Comparison of ENCODE assay signal across 23 cellular contexts in the genomic region with DNA sequence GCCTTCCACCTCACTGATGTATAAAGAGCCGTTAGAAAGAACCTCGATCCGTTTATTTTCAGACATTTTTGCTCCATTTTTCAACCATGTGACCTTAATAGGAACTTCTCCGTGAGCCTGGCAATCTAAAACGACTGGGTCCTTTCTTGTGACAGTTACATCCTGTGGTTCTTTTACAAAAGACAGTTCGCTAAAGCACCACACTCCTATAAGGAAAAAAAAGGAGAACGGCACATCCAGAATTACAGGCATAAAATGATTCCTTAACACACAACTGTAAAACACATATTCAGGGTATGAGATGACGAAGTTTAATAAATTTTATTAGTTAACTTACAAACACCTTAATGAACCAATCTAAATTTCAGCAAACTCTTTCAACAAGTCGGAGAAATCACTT. TPM values are rescaled to one million over a fixed set of nuclear protein-coding genes. Genes with fewer than 3 reads are reported as not detected.
A peak's percentile ranks its signal among the peaks of the same experiment; 100 is the strongest.
DNase-seq lines count a peak whose midpoint lies in the region; ATAC-seq and TF ChIP-seq lines count a peak whose summit lies in the region.
"Had no signal": no experiment of that assay in that cellular context is flagged by ENCODE, and none has a peak within 500 bp of the region (broad histone marks: within the 10 kb centered on the region; RNA-seq: fewer than 3 reads in every experiment).

No MANE protein-coding gene starts in this region.

- H3K4me3 ChIP-seq in HFF-Myc (replicated peaks; ENCODE audit: low read depth, low read length), result peak overlapping the region; percentile 58; the same call in 1 of the 2 replicates
- no peak overlapping the region; a peak in 1 of 4 replicates for H3K4me3 ChIP-seq in Panc1 (ENCODE audit: low read depth in 2 of 2, low read length in 2 of 2)
- peak overlapping the region; percentile 67 for H3K4me3 ChIP-seq in iPS-18a (ENCODE audit: low read length)

- H3K27ac ChIP-seq in Panc1 (ENCODE audit: low read length) (peak overlapping the region; percentile 29; the same call in 1 of the 2 replicates), iPS-18a (ENCODE audit: low read length) (no peak overlapping the region)
- H3K27ac ChIP-seq: left lung had no signal

- POLR2A ChIA-PET in Panc1 (lab: Charles Lee), result no interaction called here

- H3K27ac Mint-ChIP-seq in activated CD8-positive, alpha-beta memory T cell treated with anti-CD3 and anti-CD28 coated beads, Interleukin-2, amount 10 ng/mL, durations not matched to agents 7 days and 5 days, result no peak overlapping the region
- H3K27ac Mint-ChIP-seq: activated B cell treated with CpG ODN at 0.5 μM for 24 hours; activated naive CD8-positive, alpha-beta T cell treated with anti-CD3 and anti-CD28 coated beads, Interleukin-2, amount 10 ng/mL, durations not matched to agents 7 days and 5 days; immature natural killer cell had no signal

- peaks cover 46% of the 10 kb centered on the region for H3K27me3 Mint-ChIP-seq in activated CD8-positive, alpha-beta memory T cell treated with anti-CD3 and anti-CD28 coated beads, Interleukin-2, amount 10 ng/mL, durations not matched to agents 7 days and 5 days

- no peaks in the 10 kb centered on the region for H3K36me3 Mint-ChIP-seq in activated CD8-positive, alpha-beta memory T cell treated with anti-CD3 and anti-CD28 coated beads, Interleukin-2, amount 10 ng/mL, durations not matched to agents 7 days and 5 days
- H3K36me3 Mint-ChIP-seq: activated naive CD8-positive, alpha-beta T cell treated with anti-CD3 and anti-CD28 coated beads, Interleukin-2, amount 10 ng/mL, durations not matched to agents 7 days and 5 days; immature natural killer cell had no signal

- in situ Hi-C loops in Panc1 (cut with HindIII; ENCODE audit: low pct_unique_long_range_greater_than_20kb, low sequenced_read_pairs), result no loop called here

- H3K9ac ChIP-seq in iPS-18a (ENCODE audit: low read length), result no peak overlapping the region

- H3K27me3 ChIP-seq in Panc1 (ENCODE audit: control insufficient read depth, insufficient read depth, low read length) (no peaks in the 10 kb centered on the region), iPS-18a (ENCODE audit: control insufficient read depth, insufficient read depth, low read length) (peaks cover 96% of the 10 kb centered on the region)

- no peak overlapping the region for H3K4me3 Mint-ChIP-seq in activated CD8-positive, alpha-beta memory T cell treated with anti-CD3 and anti-CD28 coated beads, Interleukin-2, amount 10 ng/mL, durations not matched to agents 7 days and 5 days
- H3K4me3 Mint-ChIP-seq: activated B cell treated with CpG ODN at 0.5 μM for 24 hours; activated naive CD8-positive, alpha-beta T cell treated with anti-CD3 and anti-CD28 coated beads, Interleukin-2, amount 10 ng/mL, durations not matched to agents 7 days and 5 days; immature natural killer cell; nephron progenitor cell had no signal

- DNase-seq in HFF-Myc (ENCODE audit: extremely low read depth, low read depth), result no peak
- DNase-seq in Panc1 (ENCODE audit: low read depth, low spot score), result no peak
- peak; percentile 20 for DNase-seq in retina
- no peak for DNase-seq in NAMALWA (ENCODE audit: low spot score)
- DNase-seq in activated CD8-positive, alpha-beta memory T cell treated with anti-CD3 and anti-CD28 coated beads, Interleukin-2, amount 10 ng/mL, durations not matched to agents 7 days and 5 days, result no peak
- DNase-seq in dedifferentiated amniotic fluid mesenchymal stem cell (ENCODE audit: extremely low spot score), result no peak
- DNase-seq: activated B cell treated with CpG ODN at 0.5 μM for 24 hours; activated CD4-positive, alpha-beta T cell treated with anti-CD3 and anti-CD28 coated beads, Interleukin-2, amount 50 U/mL, for 48 hours; activated effector memory CD4-positive, alpha-beta T cell treated with Interleukin-2 at 50 U/mL for 16 hours; activated naive CD8-positive, alpha-beta T cell treated with anti-CD3 and anti-CD28 coated beads, Interleukin-2, amount 10 ng/mL, durations not matched to agents 7 days and 5 days; C1 segment of cervical spinal cord; Caco-2; DMS79 treated with DMSO at 0.1 percent for 48 hours; heart right ventricle; immature natural killer cell; left lung; NCI-H69; nephron progenitor cell; RPMI8226; T-helper 9 cell; upper lobe of left lung had no signal

- H3K4me1 Mint-ChIP-seq in activated CD8-positive, alpha-beta memory T cell treated with anti-CD3 and anti-CD28 coated beads, Interleukin-2, amount 10 ng/mL, durations not matched to agents 7 days and 5 days, result peaks cover 3% of the 10 kb centered on the region
- H3K4me1 Mint-ChIP-seq: immature natural killer cell had no signal

- no peak for ATAC-seq in Panc1
- ATAC-seq in activated CD8-positive, alpha-beta memory T cell treated with anti-CD3 and anti-CD28 coated beads, Interleukin-2, amount 10 ng/mL, durations not matched to agents 7 days and 5 days, result no peak
- ATAC-seq: heart right ventricle, left lung had no signal

- no peaks in the 10 kb centered on the region for H3K9me3 ChIP-seq in Panc1 (ENCODE audit: control insufficient read depth, insufficient read depth, low read depth, low read length)
- no peaks in the 10 kb centered on the region for H3K9me3 ChIP-seq in iPS-18a (ENCODE audit: control insufficient read depth, low read depth, low read length)
- H3K9me3 ChIP-seq: Caco-2, heart right ventricle, left lung, upper lobe of left lung had no signal

- H3K36me3 ChIP-seq in Panc1 (ENCODE audit: control insufficient read depth, insufficient read depth, low read length) (no peaks in the 10 kb centered on the region), iPS-18a (ENCODE audit: control insufficient read depth, low read depth, low read length) (no peaks in the 10 kb centered on the region)
- H3K36me3 ChIP-seq: heart right ventricle, left lung, upper lobe of left lung had no signal

- no peaks in the 10 kb centered on the region for H3K9me3 Mint-ChIP-seq in activated CD8-positive, alpha-beta memory T cell treated with anti-CD3 and anti-CD28 coated beads, Interleukin-2, amount 10 ng/mL, durations not matched to agents 7 days and 5 days (ENCODE audit: low read depth)
- H3K9me3 Mint-ChIP-seq: activated B cell treated with CpG ODN at 0.5 μM for 24 hours; activated naive CD8-positive, alpha-beta T cell treated with anti-CD3 and anti-CD28 coated beads, Interleukin-2, amount 10 ng/mL, durations not matched to agents 7 days and 5 days; immature natural killer cell; nephron progenitor cell had no signal

- CTCF ChIA-PET in Panc1 (lab: Charles Lee), result no interaction called here
- CTCF ChIA-PET in activated CD8-positive, alpha-beta memory T cell treated with anti-CD3 and anti-CD28 coated beads, Interleukin-2, amount 10 ng/mL, durations not matched to agents 7 days and 5 days (lab: Charles Lee), result interaction anchor here (2.4 kb wide), 1 partner anchor 106 kb away, joined by 5 read pairs; no protein-coding TSS in a partner anchor

- H3K4me1 ChIP-seq in Panc1 (ENCODE audit: control insufficient read depth, insufficient read depth, low read length) (peaks cover 24% of the 10 kb centered on the region), iPS-18a (ENCODE audit: control insufficient read depth, low read depth, low read length) (peaks cover 24% of the 10 kb centered on the region)

- TF ChIP-seq CTCF in HFF-Myc (IDR thresholded peaks at IDR 0.05; ENCODE audit: low read depth, low read length, missing control alignments) (no peak), Panc1 (IDR thresholded peaks at IDR 0.05) (no peak)

- no TSS peak for BruUV-seq in Panc1 (replicated peaks; lab: Mats Ljungman, UMichigan)

- intact Hi-C loops in Panc1 (cut with micrococcal nuclease; ENCODE audit: unreplicated experiment), result no loop called here

RNA-seq across cellular contexts. Expression of gene PRTG, which starts 2.5 kb away (rescaled TPM):
- total RNA-seq in Panc1 (2021; ENCODE audit: unreplicated experiment), result 11.4 TPM
- 2.6 TPM for polyA plus RNA-seq in Panc1 (2012; ENCODE audit: insufficient read length)
- total RNA-seq in activated CD8-positive, alpha-beta memory T cell treated with anti-CD3 and anti-CD28 coated beads, Interleukin-2, amount 10 ng/mL, durations not matched to agents 7 days and 5 days, result not detected
- total RNA-seq: activated B cell treated with CpG ODN at 0.5 μM for 24 hours; activated naive CD8-positive, alpha-beta T cell treated with anti-CD3 and anti-CD28 coated beads, Interleukin-2, amount 10 ng/mL, durations not matched to agents 7 days and 5 days; HT-29 had no signal
- polyA plus RNA-seq: immature natural killer cell had no signal

Comparison
In these comparisons a context has a peak if more than half of its experiments do, and no peak if none do; other contexts are left out.
1. H3K4me3 ChIP-seq: peak in HFF-Myc (single experiment) and iPS-18a (single experiment); none in Panc1 (0 of 2).
2. RNA of gene PRTG, which starts 2.5 kb away (total RNA-seq): 11.4 TPM in Panc1 (single experiment); not detected in activated CD8-positive, alpha-beta memory T cell treated with anti-CD3 and anti-CD28 coated beads, Interleukin-2, amount 10 ng/mL, durations not matched to agents 7 days and 5 days; every median in the first group is over 10 times any median in the second.